In genomic region chr1:85297855-85298629, GRCh38 we compare ENCODE assay signal across 8 cellular contexts. TPM values are rescaled to one million over a fixed set of nuclear protein-coding genes. Genes with fewer than 3 reads are reported as not detected.
DNase-seq lines count a peak whose midpoint lies in the region; ATAC-seq and TF ChIP-seq lines count a peak whose summit lies in the region.

No MANE protein-coding gene starts in this region.

- no peaks in the 10 kb centered on the region for H3K79me2 ChIP-seq in neural progenitor cell (ENCODE audit: low read depth)

- ATAC-seq in GM18511 (IDR thresholded peaks at IDR 0.05; ENCODE audit: unreplicated experiment) = peak; percentile 95
- peak; percentile 89 for ATAC-seq in HG02884 (IDR thresholded peaks at IDR 0.05; ENCODE audit: unreplicated experiment)

- no peak overlapping the region for H3K4me2 ChIP-seq in neural progenitor cell

- TF ChIP-seq CTCF in fibroblast of pulmonary artery (IDR thresholded peaks at IDR 0.05; ENCODE audit: low read length, missing control alignments) = no peak
- TF ChIP-seq CTCF in neural progenitor cell (IDR thresholded peaks at IDR 0.05) = no peak

- H3K36me3 ChIP-seq in rectal smooth muscle tissue (ENCODE audit: control insufficient read depth, insufficient read depth, low read length) (no peaks in the 10 kb centered on the region), neural progenitor cell (no peaks in the 10 kb centered on the region)

- no peaks in the 10 kb centered on the region for H3K36me3 Mint-ChIP-seq in neural progenitor cell

- DNase-seq in NCI-H2196 (lab: John Stamatoyannopoulos, UW; ENCODE audit: unreplicated experiment) (peak; percentile 82), activated T-cell treated with anti-CD3 and anti-CD28 coated beads for 24 hours (ENCODE audit: low read depth) (peak; percentile 75), fibroblast of pulmonary artery (ENCODE audit: low read depth) (peak; percentile 98), neural progenitor cell (ENCODE audit: low spot score) (no peak), NCI-H1436 treated with DMSO at 0.1 percent for 48 hours (lab: John Stamatoyannopoulos, UW) (no peak)

- H3K27me3 ChIP-seq in rectal smooth muscle tissue (ENCODE audit: control insufficient read depth, insufficient read depth, low read length) = no peaks in the 10 kb centered on the region
- no peaks in the 10 kb centered on the region for H3K27me3 ChIP-seq in neural progenitor cell

- no peak overlapping the region for H3K9ac ChIP-seq in rectal smooth muscle tissue (ENCODE audit: low read length)
- H3K9ac ChIP-seq in neural progenitor cell = no peak overlapping the region

- H3F3A ChIP-seq in neural progenitor cell (ENCODE audit: low read depth) = no peaks in the 10 kb centered on the region

- no peaks in the 10 kb centered on the region for H3K9me3 ChIP-seq in neural progenitor cell (ENCODE audit: low read depth)

- no peak overlapping the region for H2AFZ ChIP-seq in neural progenitor cell (replicated peaks)

- H3K4me3 ChIP-seq in fibroblast of pulmonary artery (replicated peaks; ENCODE audit: low read depth, low read length) (peak overlapping the region; percentile 32), rectal smooth muscle tissue (ENCODE audit: low read length) (peak overlapping the region; percentile 30), neural progenitor cell (no peak overlapping the region)

- no peaks in the 10 kb centered on the region for H3K4me1 Mint-ChIP-seq in neural progenitor cell

- H3K27ac Mint-ChIP-seq in neural progenitor cell = no peak overlapping the region

- no peak overlapping the region for H3K4me3 Mint-ChIP-seq in neural progenitor cell

- H4K20me1 ChIP-seq in neural progenitor cell (ENCODE audit: low read depth) = no peaks in the 10 kb centered on the region

- H3K27me3 Mint-ChIP-seq in neural progenitor cell (ENCODE audit: insufficient read depth, low read depth) = peaks cover 5% of the 10 kb centered on the region

- H3K27ac ChIP-seq in rectal smooth muscle tissue (ENCODE audit: low read depth, low read length) (peak overlapping the region; percentile 70), neural progenitor cell (no peak overlapping the region)

- H3K4me1 ChIP-seq in rectal smooth muscle tissue (ENCODE audit: control insufficient read depth, insufficient read depth, low read length) (peaks cover 10% of the 10 kb centered on the region), neural progenitor cell (no peaks in the 10 kb centered on the region)

- H3K9me3 Mint-ChIP-seq in neural progenitor cell = no peaks in the 10 kb centered on the region

RNA-seq across cellular contexts. Expression of gene BCL10, which starts 21.6 kb away (rescaled TPM):
- 17.4 and 28.2 TPM in 2 replicates for total RNA-seq in neural progenitor cell (ENCODE audit: low replicate concordance)

RNA-seq across cellular contexts. Expression of gene C1orf52, which starts 38.6 kb away (rescaled TPM):
- total RNA-seq in neural progenitor cell (ENCODE audit: low replicate concordance) = 33.2 and 55.8 TPM in 2 replicates

Comparison
In these comparisons a context has a peak if more than half of its experiments do, and no peak if none do; other contexts are left out.
1. DNase-seq: peak in NCI-H2196 (single experiment), activated T-cell treated with anti-CD3 and anti-CD28 coated beads for 24 hours (single experiment) and fibroblast of pulmonary artery (single experiment); none in neural progenitor cell (single experiment) and NCI-H1436 treated with DMSO at 0.1 percent for 48 hours (single experiment).